In genomic region chr7:76259124-76260086, GRCh38 we compare ENCODE assay signal across 11 cellular contexts. TPM values are rescaled to one million over a fixed set of nuclear protein-coding genes. Genes with fewer than 3 reads are reported as not detected.
DNase-seq lines count a peak whose midpoint lies in the region; ATAC-seq, FAIRE-seq and TF ChIP-seq lines count a peak whose summit lies in the region.
"Had no signal": no experiment of that assay in that cellular context is flagged by ENCODE, and none has a peak within 500 bp of the region (broad histone marks: within the 10 kb centered on the region; RNA-seq: fewer than 3 reads in every experiment).

No MANE protein-coding gene starts in this region.

- H3K36me3 ChIP-seq in SK-N-MC (ENCODE audit: insufficient read depth, low read length), result no peaks in the 10 kb centered on the region
- no peaks in the 10 kb centered on the region for H3K36me3 ChIP-seq in iPS-15b (ENCODE audit: control insufficient read depth, insufficient read depth, low read length)
- H3K36me3 ChIP-seq in psoas muscle (ENCODE audit: insufficient read depth in 1 of 2, low read depth in 1 of 2), result no peaks in the 10 kb centered on the region

- no peaks in the 10 kb centered on the region for H3K9me3 ChIP-seq in SK-N-MC (ENCODE audit: low read depth, low read length)
- H3K9me3 ChIP-seq in iPS-15b (ENCODE audit: control insufficient read depth, insufficient read depth, low read length), result no peaks in the 10 kb centered on the region
- no peaks in the 10 kb centered on the region for H3K9me3 ChIP-seq in psoas muscle

- WGBS in psoas muscle, 3 donors, result 13 to 19% (median 14%) methylated on average over 34 to 49 of the region's 49 CpGs

- no peak for TF ChIP-seq CTCF in psoas muscle (IDR thresholded peaks at IDR 0.05)

- H3K27me3 ChIP-seq in iPS-15b (ENCODE audit: control insufficient read depth, insufficient read depth, low read length), result no peaks in the 10 kb centered on the region
- H3K27me3 ChIP-seq in psoas muscle (ENCODE audit: insufficient read depth in 3 of 3, low read length in 2 of 3), result peaks cover 0 to 33% (median 14%) of the 10 kb centered on the region in 3 donors

- H3K27ac ChIP-seq in SK-N-MC (no peak overlapping the region), psoas muscle (no peak overlapping the region)

- ATAC-seq in psoas muscle, result peak in 2 of 4 donors; percentile 36 to 43
- ATAC-seq in GM19463 (IDR thresholded peaks at IDR 0.05; ENCODE audit: unreplicated experiment), result no peak

- H3K4me1 ChIP-seq in iPS-15b (ENCODE audit: control insufficient read depth, insufficient read depth, low read length), result peaks cover 6% of the 10 kb centered on the region
- H3K4me1 ChIP-seq in psoas muscle, result peaks cover 3% of the 10 kb centered on the region

- DNase-seq in DMS53 treated with DMSO at 0.1 percent for 48 hours (lab: John Stamatoyannopoulos, UW; ENCODE audit: unreplicated experiment) (peak; percentile 44), SK-N-MC (ENCODE audit: low read depth, low spot score) (no peak), psoas muscle (no peak), urothelium cell line (ENCODE audit: low spot score) (no peak), NCI-H1930 (lab: John Stamatoyannopoulos, UW) (no peak), OCI-M2 (lab: John Stamatoyannopoulos, UW; ENCODE audit: unreplicated experiment) (no peak)
- DNase-seq: amniotic stem cell had no signal

- no peak for FAIRE-seq in urothelium cell line (lab: Jason Lieb, UNC)
- FAIRE-seq: H54 had no signal

- H3K9ac ChIP-seq in SK-N-MC (ENCODE audit: insufficient read length), result peak overlapping the region; percentile 45
- H3K9ac ChIP-seq in iPS-15b (ENCODE audit: low read depth, low read length), result no peak overlapping the region

- H3K4me3 ChIP-seq in SK-N-MC (peak overlapping the region; percentile 72), iPS-15b (ENCODE audit: low read depth, low read length) (peak overlapping the region; percentile 59), psoas muscle (peak overlapping the region; percentile 53)

- intact Hi-C loops in psoas muscle (cut with DNase I), result loop anchor here in 1 of 2 donors (5.0 kb wide), 1 partner anchor 82 kb away; no protein-coding TSS in a partner anchor

RNA-seq across cellular contexts. Expression of gene HSPB1, which starts 43.1 kb away (rescaled TPM):
- 1,000 to 10,000 TPM; 2,972 to 5,803 (median 5,243) TPM for total RNA-seq in psoas muscle
- polyA plus RNA-seq in psoas muscle, result 1,000 to 10,000 TPM; 1,312 to 4,364 (median 1,775) TPM

RNA-seq across cellular contexts. Expression of gene SRRM3, which starts 57.7 kb away (rescaled TPM):
- total RNA-seq in psoas muscle, result 1 to 10 TPM in 2 of 4 donors, under 1 TPM in 2; 0.66 to 1.9 (median 1.1) TPM
- polyA plus RNA-seq in psoas muscle, result 1 to 10 TPM in 1 of 3 donors, under 1 TPM in 2; 0.48 to 5.4 (median 0.49) TPM
- total RNA-seq: activated CD8-positive, alpha-beta T cell treated with anti-CD3 and anti-CD28 coated beads for 36 hours had no signal
